In genomic region chr2:80689106-80689505, GRCh38 we compare ENCODE assay signal across 8 cellular contexts.
"Had no signal": no experiment of that assay in that cellular context is flagged by ENCODE, and none has a peak within 500 bp of the region (broad histone marks: within the 10 kb centered on the region; RNA-seq: fewer than 3 reads in every experiment).

No MANE protein-coding gene starts in this region.

- H3K27ac Mint-ChIP-seq: H9, HFFc6 had no signal

- H3K9me3 ChIP-seq: HAP-1 had no signal

- H3K4me3 ChIP-seq: GM23248, HAP-1 had no signal

- H3K9ac ChIP-seq: GM23248 had no signal

- ATAC-seq: HCT116 had no signal

- H3K9me3 Mint-ChIP-seq: H9 had no signal

- DNase-seq: GM23248, GOT3, H7, H9, HCEC 1CT, HFFc6 had no signal

- H3K4me1 ChIP-seq: HAP-1 had no signal

- H3K36me3 ChIP-seq: HAP-1 had no signal

- H3K27ac ChIP-seq: GM23248 had no signal

- H3K4me3 Mint-ChIP-seq: H9, HFFc6 had no signal

- H2AFZ ChIP-seq: GM23248 had no signal
